Comparison of ENCODE assay signal across 32 cellular contexts in the genomic region with DNA sequence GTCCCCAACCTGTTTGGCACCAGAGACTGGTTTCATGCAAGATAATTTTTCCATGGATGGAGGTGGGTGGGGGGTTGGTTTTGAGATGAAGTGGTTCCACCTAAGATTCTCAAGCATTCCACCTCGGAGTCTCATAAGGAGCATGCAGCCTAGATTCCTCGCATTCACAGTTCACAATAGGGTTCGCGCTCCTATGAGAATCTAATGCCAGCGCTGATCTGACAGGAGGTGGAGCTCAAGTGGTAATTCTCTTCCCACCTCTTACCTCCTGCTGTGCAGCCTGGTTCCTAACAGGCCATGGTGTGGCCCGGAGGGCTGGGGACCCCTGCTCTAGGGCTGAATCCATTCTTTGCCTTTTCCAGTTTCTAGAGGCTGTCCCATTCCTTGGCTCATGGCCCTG.
"Had no signal": no experiment of that assay in that cellular context is flagged by ENCODE, and none has a peak within 500 bp of the region (broad histone marks: within the 10 kb centered on the region; RNA-seq: fewer than 3 reads in every experiment).

No MANE protein-coding gene starts in this region.

- H3K9me3 Mint-ChIP-seq: activated B cell treated with CpG ODN at 0.5 μM for 24 hours; activated CD8-positive, alpha-beta T cell treated with anti-CD3 and anti-CD28 coated beads for 36 hours; activated naive CD4-positive, alpha-beta T cell treated with anti-CD3 and anti-CD28 coated beads for 36 hours; activated naive CD4-positive, alpha-beta T cell treated with anti-CD3 and anti-CD28 coated beads, Interleukin-2, amount 50 U/mL, for 24 hours; activated naive CD8-positive, alpha-beta T cell treated with anti-CD3 and anti-CD28 coated beads for 36 hours; activated naive CD8-positive, alpha-beta T cell treated with anti-CD3 and anti-CD28 coated beads, Interleukin-2, amount 50 U/mL, for 24 hours; activated T-cell treated with anti-CD3 and anti-CD28 coated beads, Interleukin-2, amount 50 U/mL, for 4 hours; activated T-helper 2 cell treated with anti-CD3 and anti-CD28 coated beads, Interferon-gamma antibody, Interleukin-2, Interleukin-4, amounts not matched to agents 10 μg/mL and 5 μg/mL and 100 μg/mL, durations not matched to agents 14 hours and 24 hours and 36 hours; effector memory CD8-positive, alpha-beta T cell; T-helper 2 cell treated with Interferon-gamma antibody and Interleukin-4, amounts not matched to agents 5 μg/mL and 100 μg/mL, for 36 hours had no signal

- H3K36me3 Mint-ChIP-seq: activated naive CD4-positive, alpha-beta T cell treated with anti-CD3 and anti-CD28 coated beads, Interleukin-2, amount 50 U/mL, for 24 hours; activated naive CD8-positive, alpha-beta T cell treated with anti-CD3 and anti-CD28 coated beads for 36 hours had no signal

- H3K27me3 ChIP-seq: body of pancreas, esophagus squamous epithelium, gastroesophageal sphincter had no signal

- H3K4me3 ChIP-seq: adrenal gland, body of pancreas, esophagus squamous epithelium, gastroesophageal sphincter, heart right ventricle had no signal

- H3K4me3 Mint-ChIP-seq: activated B cell treated with CpG ODN at 0.5 μM for 24 hours; activated CD8-positive, alpha-beta T cell treated with anti-CD3 and anti-CD28 coated beads for 36 hours; activated naive CD4-positive, alpha-beta T cell treated with anti-CD3 and anti-CD28 coated beads for 36 hours; activated naive CD4-positive, alpha-beta T cell treated with anti-CD3 and anti-CD28 coated beads, Interleukin-2, amount 50 U/mL, for 24 hours; activated naive CD8-positive, alpha-beta T cell treated with anti-CD3 and anti-CD28 coated beads for 36 hours; activated naive CD8-positive, alpha-beta T cell treated with anti-CD3 and anti-CD28 coated beads, Interleukin-2, amount 50 U/mL, for 24 hours; activated T-cell treated with anti-CD3 and anti-CD28 coated beads, Interleukin-2, amount 50 U/mL, for 4 hours; effector memory CD8-positive, alpha-beta T cell; T-helper 17 cell; T-helper 2 cell treated with Interferon-gamma antibody and Interleukin-4, amounts not matched to agents 5 μg/mL and 100 μg/mL, for 36 hours had no signal

- H3K36me3 ChIP-seq: adrenal gland, esophagus squamous epithelium, gastroesophageal sphincter, heart right ventricle had no signal

- H3K27ac ChIP-seq: adrenal gland, body of pancreas, epithelial cell of prostate, esophagus squamous epithelium, gastroesophageal sphincter, heart right ventricle had no signal

- H3K4me1 ChIP-seq: adrenal gland, body of pancreas, gastroesophageal sphincter, heart right ventricle had no signal

- DNase-seq: activated B cell treated with CpG ODN at 0.5 μM for 24 hours; activated CD4-positive, alpha-beta T cell treated with anti-CD3 and anti-CD28 coated beads for 48 hours; activated CD4-positive, alpha-beta T cell treated with anti-CD3 and anti-CD28 coated beads, Interleukin-2, amount 50 U/mL, for 1 hour; activated CD4-positive, alpha-beta T cell treated with anti-CD3 and anti-CD28 coated beads, Interleukin-2, amount 50 U/mL, for 48 hours; activated CD8-positive, alpha-beta memory T cell treated with anti-CD3 and anti-CD28 coated beads for 24 hours; activated CD8-positive, alpha-beta T cell treated with anti-CD3 and anti-CD28 coated beads for 36 hours; activated effector memory CD4-positive, alpha-beta T cell treated with anti-CD3 and anti-CD28 coated beads, Interleukin-2, amount 50 U/mL, for 16 hours; activated naive CD4-positive, alpha-beta T cell treated with anti-CD3 and anti-CD28 coated beads for 36 hours; activated naive CD8-positive, alpha-beta T cell treated with anti-CD3 and anti-CD28 coated beads for 36 hours; activated naive CD8-positive, alpha-beta T cell treated with anti-CD3 and anti-CD28 coated beads, Interleukin-2, amount 50 U/mL, for 24 hours; activated T-cell treated with anti-CD3 and anti-CD28 coated beads, Interleukin-2, amount 50 U/mL, for 4 hours; adrenal gland; amygdala; aorta; body of pancreas; caudate nucleus; cortex of kidney; dermis blood vessel endothelial cell; effector CD4-positive, alpha-beta T cell; effector memory CD8-positive, alpha-beta T cell; esophagus squamous epithelium; foreskin melanocyte; heart right ventricle; T-helper 1 cell; T-helper 17 cell; T1000 had no signal

- ATAC-seq: activated CD4-positive, CD25-positive, alpha-beta regulatory T cell treated with anti-CD3 and anti-CD28 coated beads, Interleukin-2, amount 50 U/mL, for 24 hours; activated CD8-positive, alpha-beta T cell treated with anti-CD3 and anti-CD28 coated beads for 36 hours; activated naive CD8-positive, alpha-beta T cell treated with anti-CD3 and anti-CD28 coated beads, Interleukin-2, amount 50 U/mL, for 24 hours; activated T-cell treated with anti-CD3 and anti-CD28 coated beads, Interleukin-2, amount 50 U/mL, for 4 hours; body of pancreas; effector memory CD8-positive, alpha-beta T cell; gastroesophageal sphincter; heart right ventricle; T-helper 17 cell had no signal

- H3K27ac Mint-ChIP-seq: activated B cell treated with CpG ODN at 0.5 μM for 24 hours; activated CD8-positive, alpha-beta T cell treated with anti-CD3 and anti-CD28 coated beads for 36 hours; activated naive CD4-positive, alpha-beta T cell treated with anti-CD3 and anti-CD28 coated beads for 36 hours; activated naive CD4-positive, alpha-beta T cell treated with anti-CD3 and anti-CD28 coated beads, Interleukin-2, amount 50 U/mL, for 24 hours; activated naive CD8-positive, alpha-beta T cell treated with anti-CD3 and anti-CD28 coated beads for 36 hours; activated naive CD8-positive, alpha-beta T cell treated with anti-CD3 and anti-CD28 coated beads, Interleukin-2, amount 50 U/mL, for 24 hours; activated T-helper 2 cell treated with anti-CD3 and anti-CD28 coated beads, Interferon-gamma antibody, Interleukin-2, Interleukin-4, amounts not matched to agents 10 μg/mL and 5 μg/mL and 100 μg/mL, durations not matched to agents 14 hours and 24 hours and 36 hours; effector memory CD8-positive, alpha-beta T cell; T-helper 17 cell; T-helper 2 cell treated with Interferon-gamma antibody and Interleukin-4, amounts not matched to agents 5 μg/mL and 100 μg/mL, for 36 hours had no signal

- H3K4me1 Mint-ChIP-seq: activated B cell treated with CpG ODN at 0.5 μM for 24 hours; activated naive CD4-positive, alpha-beta T cell treated with anti-CD3 and anti-CD28 coated beads, Interleukin-2, amount 50 U/mL, for 24 hours; activated naive CD8-positive, alpha-beta T cell treated with anti-CD3 and anti-CD28 coated beads for 36 hours; activated naive CD8-positive, alpha-beta T cell treated with anti-CD3 and anti-CD28 coated beads, Interleukin-2, amount 50 U/mL, for 24 hours; T-helper 17 cell had no signal

- H3K9me3 ChIP-seq: adrenal gland, body of pancreas, gastroesophageal sphincter, heart right ventricle had no signal
